Comparison of ENCODE assay signal across 8 cellular contexts in the genomic region with DNA sequence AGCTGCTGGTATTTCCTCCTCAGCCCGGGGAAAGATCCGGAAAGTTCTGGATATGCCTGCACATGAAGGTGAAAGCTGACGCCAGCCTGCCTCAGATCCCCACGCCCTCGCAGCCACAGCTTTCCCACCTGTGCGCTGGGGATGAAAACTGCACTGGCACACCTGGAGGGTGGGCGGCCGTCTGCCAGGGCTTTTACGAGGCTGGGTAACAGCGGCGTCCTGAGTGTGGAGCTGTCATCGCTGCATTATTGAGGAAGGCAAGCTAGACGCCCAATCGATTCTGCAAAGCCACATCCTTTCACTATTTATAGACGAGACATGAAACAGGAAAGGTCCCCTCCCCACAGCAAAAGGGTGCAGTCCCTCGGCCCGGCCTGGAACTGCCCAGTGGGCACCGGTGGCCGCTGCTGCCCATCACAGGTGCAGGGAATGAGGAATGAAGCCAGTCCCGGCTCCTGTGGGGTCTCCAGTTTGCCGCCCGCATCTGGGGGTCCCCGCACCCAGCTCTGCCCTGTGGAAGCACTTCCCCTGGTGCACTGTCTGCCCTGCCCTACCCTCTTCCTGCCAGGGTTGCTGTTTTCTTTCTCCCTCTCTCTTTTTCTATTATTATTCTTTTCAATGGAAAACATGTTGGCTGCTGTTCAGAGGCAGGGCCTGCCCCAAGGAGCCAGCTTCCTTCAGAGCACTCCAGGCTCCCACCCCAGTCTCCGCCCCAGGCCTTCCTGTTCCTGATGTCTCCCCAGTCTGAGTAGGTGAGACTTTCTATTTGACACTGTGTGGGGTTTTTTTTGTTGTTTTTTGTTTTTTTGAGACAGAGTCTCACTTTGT. TPM values are rescaled to one million over a fixed set of nuclear protein-coding genes. Genes with fewer than 3 reads are reported as not detected.
A peak's percentile ranks its signal among the peaks of the same experiment; 100 is the strongest.
DNase-seq lines count a peak whose midpoint lies in the region; ATAC-seq and TF ChIP-seq lines count a peak whose summit lies in the region.

No MANE protein-coding gene starts in this region.

- peak overlapping the region; percentile 74 for H3K4me3 Mint-ChIP-seq in activated CD4-positive, alpha-beta T cell treated with anti-CD3 and anti-CD28 coated beads, Interleukin-2, amount 10 ng/mL, durations not matched to agents 7 days and 5 days

- WGBS in esophagus muscularis mucosa, result 59% methylated on average over 19 of the region's 24 CpGs

- CTCF ChIA-PET in activated CD4-positive, alpha-beta T cell treated with anti-CD3 and anti-CD28 coated beads, Interleukin-2, amount 10 ng/mL, durations not matched to agents 7 days and 5 days (lab: Charles Lee), result interaction anchor here (1.0 to 2.7 kb wide), 7 partner anchors 9 to 188 kb away, joined by 3 to 12 read pairs (median 6); no protein-coding TSS in a partner anchor

- H3K27me3 Mint-ChIP-seq in activated CD4-positive, alpha-beta T cell treated with anti-CD3 and anti-CD28 coated beads, Interleukin-2, amount 10 ng/mL, durations not matched to agents 7 days and 5 days, result no peaks in the 10 kb centered on the region

- peaks cover 27% of the 10 kb centered on the region for H3K36me3 Mint-ChIP-seq in activated CD4-positive, alpha-beta T cell treated with anti-CD3 and anti-CD28 coated beads, Interleukin-2, amount 10 ng/mL, durations not matched to agents 7 days and 5 days (ENCODE audit: low read depth)

- H3K36me3 ChIP-seq in esophagus muscularis mucosa, result peaks cover 0 to 53% (median 30%) of the 10 kb centered on the region in 4 donors

- peaks cover 86 to 98% (median 93%) of the 10 kb centered on the region in 4 donors for H3K4me1 ChIP-seq in esophagus muscularis mucosa

- ATAC-seq in HG03039 (IDR thresholded peaks at IDR 0.05; ENCODE audit: unreplicated experiment), result no peak

- H3K9me3 ChIP-seq in esophagus muscularis mucosa, result no peaks in the 10 kb centered on the region

- H3K4me3 ChIP-seq in esophagus muscularis mucosa, result peak overlapping the region in 3 of 4 donors; percentile 10 to 30 (median 10)

- TF ChIP-seq CTCF in esophagus muscularis mucosa (IDR thresholded peaks at IDR 0.05), result no peak

- POLR2A ChIA-PET in activated CD4-positive, alpha-beta T cell treated with anti-CD3 and anti-CD28 coated beads, Interleukin-2, amount 10 ng/mL, durations not matched to agents 7 days and 5 days (lab: Charles Lee), result interaction anchor here (1.0 to 1.4 kb wide), 2 partner anchors 9 to 12 kb away, joined by 3 read pairs; no protein-coding TSS in a partner anchor

- H3K27me3 ChIP-seq in esophagus muscularis mucosa, result no peaks in the 10 kb centered on the region

- no peak for TF ChIP-seq POLR2A in esophagus muscularis mucosa (IDR thresholded peaks at IDR 0.05; ENCODE audit: low read depth)

- peak; percentile 22 for DNase-seq in SIG-M5 treated with dmso at 0.1 percent for 504 hours (lab: John Stamatoyannopoulos, UW; ENCODE audit: unreplicated experiment)
- no peak for DNase-seq in SIG-M5 (lab: John Stamatoyannopoulos, UW)
- peak; percentile 73 for DNase-seq in activated CD4-positive, alpha-beta T cell treated with anti-CD3 and anti-CD28 coated beads, Interleukin-2, amount 10 ng/mL, durations not matched to agents 7 days and 5 days
- DNase-seq in esophagus muscularis mucosa (ENCODE audit: extremely low spot score), result no peak
- DNase-seq in stimulated activated CD4-positive, alpha-beta T cell treated with anti-CD3 and anti-CD28 coated beads, Interleukin-2, amount 100 ng/mL, for 48 hours, result peak; percentile 56 to 58
- no peak for DNase-seq in glomerular visceral epithelial cell (ENCODE audit: extremely low spot score)
- DNase-seq in LoVo (ENCODE audit: low spot score), result no peak

- intact Hi-C loops in esophagus muscularis mucosa (cut with DNase I), result no loop called here

- no peak for TF ChIP-seq EP300 in esophagus muscularis mucosa (IDR thresholded peaks at IDR 0.05)

- H3K27ac Mint-ChIP-seq in activated CD4-positive, alpha-beta T cell treated with anti-CD3 and anti-CD28 coated beads, Interleukin-2, amount 10 ng/mL, durations not matched to agents 7 days and 5 days, result peak overlapping the region; percentile 98

- no peaks in the 10 kb centered on the region for H3K9me3 Mint-ChIP-seq in activated CD4-positive, alpha-beta T cell treated with anti-CD3 and anti-CD28 coated beads, Interleukin-2, amount 10 ng/mL, durations not matched to agents 7 days and 5 days

- H3K4me1 Mint-ChIP-seq in activated CD4-positive, alpha-beta T cell treated with anti-CD3 and anti-CD28 coated beads, Interleukin-2, amount 10 ng/mL, durations not matched to agents 7 days and 5 days, result peaks cover 75% of the 10 kb centered on the region

- peak overlapping the region; percentile 86 to 99 (median 96) for H3K27ac ChIP-seq in esophagus muscularis mucosa (replicated peaks in 1 of 4)

RNA-seq across cellular contexts. Expression of gene NOTCH1, which starts 7.0 kb away (rescaled TPM):
- total RNA-seq in activated CD4-positive, alpha-beta T cell treated with anti-CD3 and anti-CD28 coated beads, Interleukin-2, amount 10 ng/mL, durations not matched to agents 7 days and 5 days, result 10 to 100 TPM; 73.6 to 74.4 TPM
- total RNA-seq in esophagus muscularis mucosa, result 10 to 100 TPM; 48.6 to 90.6 (median 58.8) TPM

RNA-seq across cellular contexts. Expression of gene SEC16A, which starts 56.0 kb away (rescaled TPM):
- total RNA-seq in activated CD4-positive, alpha-beta T cell treated with anti-CD3 and anti-CD28 coated beads, Interleukin-2, amount 10 ng/mL, durations not matched to agents 7 days and 5 days, result 10 to 100 TPM; 72.1 to 74.5 TPM
- total RNA-seq in esophagus muscularis mucosa, result 10 to 100 TPM; 43.2 to 62.3 (median 51.3) TPM

Comparison
In these comparisons a context has a peak if more than half of its experiments do, and no peak if none do; other contexts are left out.
1. DNase-seq: peak in SIG-M5 treated with dmso at 0.1 percent for 504 hours (single experiment), activated CD4-positive, alpha-beta T cell treated with anti-CD3 and anti-CD28 coated beads, Interleukin-2, amount 10 ng/mL, durations not matched to agents 7 days and 5 days (single experiment) and stimulated activated CD4-positive, alpha-beta T cell treated with anti-CD3 and anti-CD28 coated beads, Interleukin-2, amount 100 ng/mL, for 48 hours (2 of 2); none in SIG-M5 (single experiment), esophagus muscularis mucosa (single experiment), glomerular visceral epithelial cell (single experiment) and LoVo (single experiment).